11 cellular contexts compared by ENCODE assay signal in genomic region chr20:50799890-50800550, GRCh38. TPM values are rescaled to one million over a fixed set of nuclear protein-coding genes. Genes with fewer than 3 reads are reported as not detected.
DNase-seq lines count a peak whose midpoint lies in the region; ATAC-seq, FAIRE-seq and TF ChIP-seq lines count a peak whose summit lies in the region.
"Had no signal": no experiment of that assay in that cellular context is flagged by ENCODE, and none has a peak within 500 bp of the region (broad histone marks: within the 10 kb centered on the region; RNA-seq: fewer than 3 reads in every experiment).

No MANE protein-coding gene starts in this region.

- H3K9me3 Mint-ChIP-seq in chondrocyte (ENCODE audit: low read depth), result no peaks in the 10 kb centered on the region

- WGBS in HepG2 (ENCODE audit: low lambda C conversion rate), result 86% methylated on average over 8 of the region's 8 CpGs

- peaks cover 6% of the 10 kb centered on the region for H3K4me1 ChIP-seq in osteoblast (ENCODE audit: insufficient read depth, low read length)
- peaks cover 18% of the 10 kb centered on the region for H3K4me1 ChIP-seq in HepG2 (ENCODE audit: insufficient read depth, low read length)

- H3K36me3 ChIP-seq in osteoblast (ENCODE audit: insufficient read depth, low read length) (no peaks in the 10 kb centered on the region), HepG2 (replicated peaks in 1 of 2; ENCODE audit: control insufficient read depth in 1 of 2, insufficient read depth in 2 of 2, low read length in 2 of 2) (no peaks in the 10 kb centered on the region)

- TF ChIP-seq CTCF in GM13976 (IDR thresholded peaks at IDR 0.05; ENCODE audit: borderline replicate concordance, control extremely low read depth, extremely low read depth, insufficient read depth, missing control alignments) (no peak), chondrocyte (IDR thresholded peaks at IDR 0.05) (no peak), osteoblast (IDR thresholded peaks at IDR 0.05; ENCODE audit: extremely low read depth, low read depth, low read length) (no peak), HepG2 (CRISPR knock-in tag; IDR thresholded peaks at IDR 0.05) (no peak)

- peak; percentile 60 for DNase-seq in GM13976 (ENCODE audit: low spot score)
- peak; percentile 27 for DNase-seq in chondrocyte (ENCODE audit: low spot score)
- no peak for DNase-seq in osteoblast (ENCODE audit: insufficient read length, low spot score, missing footprints)
- no peak for DNase-seq in urothelium cell line (ENCODE audit: low spot score)
- DNase-seq in HepG2 (ENCODE audit: low spot score), result no peak
- DNase-seq: effector CD8-positive, alpha-beta T cell; NCI-H2029 had no signal

- peaks cover 3% of the 10 kb centered on the region for H3K79me2 ChIP-seq in osteoblast (ENCODE audit: insufficient read depth, low read length)
- no peaks in the 10 kb centered on the region for H3K79me2 ChIP-seq in HepG2 (ENCODE audit: insufficient read depth, low read length)

- no peak overlapping the region for H2AFZ ChIP-seq in osteoblast (ENCODE audit: low read length)
- no peak overlapping the region for H2AFZ ChIP-seq in HepG2 (ENCODE audit: low read length)
- H2AFZ ChIP-seq: hepatocyte had no signal

- no peak for TF ChIP-seq POLR2A in HepG2 (IDR thresholded peaks at IDR 0.05; ENCODE audit: insufficient read depth in 1 of 2, low read depth in 2 of 2, low read length in 2 of 2)

- H3K9ac ChIP-seq in HepG2 (ENCODE audit: insufficient read depth, low read depth, low read length), result no peak overlapping the region

- CTCF ChIA-PET in HepG2 (lab: Yijun Ruan, JAX; ENCODE audit: low intra/inter-chr PET ratio, low total read pairs), result no interaction called here

- intact Hi-C loops in HepG2 (cut with micrococcal nuclease; ENCODE audit: unreplicated experiment), result no loop called here

- H3K9me3 ChIP-seq in osteoblast (ENCODE audit: low read depth, low read length) (no peaks in the 10 kb centered on the region), HepG2 (ENCODE audit: low read length) (no peaks in the 10 kb centered on the region)

- in situ Hi-C loops in GM13976 (cut with MboI; ENCODE audit: low sequenced_read_pairs, unreplicated experiment) (loop anchor here (25.0 kb wide), 1 partner anchor 512 kb away; no protein-coding TSS in a partner anchor), HepG2 (cut with HindIII; ENCODE audit: extremely low pct_ligation_motif_present, low pct_unique_long_range_greater_than_20kb) (loop anchor here (10.0 to 25.0 kb wide), 2 partner anchors 135 to 512 kb away; partner anchors contain the start of gene ADNP)

- H3K27me3 Mint-ChIP-seq in chondrocyte (ENCODE audit: low read depth), result no peaks in the 10 kb centered on the region

- no peaks in the 10 kb centered on the region for H3K27me3 ChIP-seq in osteoblast (ENCODE audit: insufficient read depth, low read length)
- H3K27me3 ChIP-seq in HepG2 (ENCODE audit: control insufficient read depth in 1 of 2, insufficient read depth in 2 of 2, low read length in 2 of 2), result no peaks in the 10 kb centered on the region
- H3K27me3 ChIP-seq: hepatocyte had no signal

- FAIRE-seq in urothelium cell line (lab: Jason Lieb, UNC) (no peak), HepG2 (lab: Jason Lieb, UNC) (no peak)

- no TSS peak for BruUV-seq in HepG2 (replicated peaks; lab: Mats Ljungman, UMichigan)

- no peak overlapping the region for H3K4me3 Mint-ChIP-seq in chondrocyte (ENCODE audit: unreplicated experiment)

- H3K4me3 ChIP-seq in osteoblast (ENCODE audit: insufficient read depth, low read length) (no peak overlapping the region), HepG2 (replicated peaks in 1 of 3; ENCODE audit: insufficient read depth in 1 of 3, low read depth in 2 of 3, low read length in 3 of 3) (no peak overlapping the region)
- H3K4me3 ChIP-seq: hepatocyte had no signal

- no peaks in the 10 kb centered on the region for H3K36me3 Mint-ChIP-seq in chondrocyte (ENCODE audit: low read depth)

- H4K20me1 ChIP-seq in osteoblast (ENCODE audit: insufficient read depth, low read length), result no peaks in the 10 kb centered on the region
- H4K20me1 ChIP-seq in HepG2 (ENCODE audit: insufficient read depth, low read length), result no peaks in the 10 kb centered on the region

- POLR2A ChIA-PET in HepG2 (lab: Yijun Ruan, JAX), result no interaction called here

- ATAC-seq in GM19397 (IDR thresholded peaks at IDR 0.05; ENCODE audit: unreplicated experiment) (peak; percentile 42), HG03095 (IDR thresholded peaks at IDR 0.05; ENCODE audit: unreplicated experiment) (peak; percentile 50), GM21360 (IDR thresholded peaks at IDR 0.05; ENCODE audit: unreplicated experiment) (no peak), HepG2 (no peak)

- H3K4me2 ChIP-seq in osteoblast (ENCODE audit: insufficient read depth, low read length) (no peak overlapping the region), HepG2 (ENCODE audit: low read depth, low read length) (no peak overlapping the region)
- H3K4me2 ChIP-seq: hepatocyte had no signal

- H3K27ac ChIP-seq in osteoblast (ENCODE audit: low read depth, low read length), result no peak overlapping the region
- H3K27ac ChIP-seq in HepG2 (ENCODE audit: extremely low read length, insufficient read depth, low read length), result no peak overlapping the region
- H3K27ac ChIP-seq: hepatocyte had no signal

- H3K4me1 Mint-ChIP-seq in chondrocyte (ENCODE audit: low read depth), result peaks cover 5% of the 10 kb centered on the region

- H3K27ac Mint-ChIP-seq in chondrocyte (ENCODE audit: unreplicated experiment), result no peak overlapping the region

- TF ChIP-seq RAD21 in HepG2 (CRISPR knock-in tag; IDR thresholded peaks at IDR 0.05), result no peak

- no peak for TF ChIP-seq EP300 in HepG2 (IDR thresholded peaks at IDR 0.05; ENCODE audit: low read depth in 2 of 2, low read length in 2 of 2)
- TF ChIP-seq EP300 in HepG2 (CRISPR knock-in tag; IDR thresholded peaks at IDR 0.05; ENCODE audit: borderline replicate concordance), result no peak

TF ChIP-seq in HepG2, 621 proteins besides CTCF, POLR2A, EP300 and RAD21 (continues in another document):
- TF ChIP-seq ZNF292 (CRISPR knock-in tag; IDR thresholded peaks at IDR 0.05; ENCODE audit: borderline replicate concordance, low read depth) (no peak), ZNF776 (CRISPR knock-in tag; IDR thresholded peaks at IDR 0.05) (no peak), SCMH1 (CRISPR knock-in tag; IDR thresholded peaks at IDR 0.05; ENCODE audit: borderline replicate concordance) (no peak), ZNF609 (CRISPR knock-in tag; IDR thresholded peaks at IDR 0.05; ENCODE audit: borderline replicate concordance) (no peak), ZNF510 (CRISPR knock-in tag; IDR thresholded peaks at IDR 0.05; ENCODE audit: low read depth) (no peak)

RNA-seq across cellular contexts. Expression of gene BCAS4, which starts 5.2 kb away (rescaled TPM):
- total RNA-seq in chondrocyte, result 6.7 to 7.6 TPM (median 7.4 TPM) in 3 replicates
- total RNA-seq in osteoblast, result 2.4 and 2.9 TPM in 2 replicates
- total RNA-seq in HepG2 (2016; rRNA removed; fragmentation: Illumina TruSeq; extraction: Trizol), result 5.9 and 7.2 TPM in 2 replicates
- total RNA-seq in HepG2 (2016; cell fraction: cytosol; rRNA removed; fragmentation: Illumina TruSeq; extraction: Trizol; ENCODE audit: low read depth), result 3.6 and 4.1 TPM in 2 replicates
- total RNA-seq in HepG2 (2016; cell fraction: insoluble cytoplasmic fraction; rRNA removed; fragmentation: Illumina TruSeq; extraction: Trizol), result 7.0 and 8.2 TPM in 2 replicates
- 6.0 and 7.8 TPM in 2 replicates for total RNA-seq in HepG2 (2016; cell fraction: membrane; rRNA removed; fragmentation: Illumina TruSeq; extraction: Trizol)
- total RNA-seq in HepG2 (2016; cell fraction: nucleus; rRNA removed; fragmentation: Illumina TruSeq; extraction: Trizol), result 3.0 and 4.1 TPM in 2 replicates
- 7.9 and 8.0 TPM in 2 replicates for polyA plus RNA-seq in HepG2 (2011; rRNA removed)
- polyA plus RNA-seq in HepG2 (2011; cell fraction: cytosol; rRNA removed), result 6.7 and 10.5 TPM in 2 replicates
- polyA plus RNA-seq in HepG2 (2011; cell fraction: nucleus; rRNA removed), result 4.6 and 7.3 TPM in 2 replicates
- 3.8 and 5.2 TPM in 2 replicates for polyA plus RNA-seq in HepG2 (2012)
- 6.8 and 7.0 TPM in 2 replicates for polyA plus RNA-seq in HepG2 (2016; cell fraction: cytosol; fragmentation: Illumina TruSeq; extraction: Trizol; ENCODE audit: low read depth)
- polyA plus RNA-seq in HepG2 (2016; cell fraction: insoluble cytoplasmic fraction; fragmentation: Illumina TruSeq; extraction: Trizol; ENCODE audit: low read depth), result 6.9 and 7.1 TPM in 2 replicates
- 5.1 and 6.4 TPM in 2 replicates for polyA plus RNA-seq in HepG2 (2016; cell fraction: membrane; fragmentation: Illumina TruSeq; extraction: Trizol; ENCODE audit: low read depth)
- polyA plus RNA-seq in HepG2 (2016; cell fraction: nucleus; fragmentation: Illumina TruSeq; extraction: Trizol; ENCODE audit: insufficient read depth, low read depth), result 3.6 and 6.6 TPM in 2 replicates
- polyA minus RNA-seq in HepG2 (2011; rRNA and poly(A)+ RNA removed; ENCODE audit: low replicate concordance), result 0.07 and 10.0 TPM in 2 replicates
- 2.9 and 4.1 TPM in 2 replicates for polyA minus RNA-seq in HepG2 (2011; cell fraction: cytosol; rRNA and poly(A)+ RNA removed)
- polyA minus RNA-seq in HepG2 (2011; cell fraction: nucleus; rRNA and poly(A)+ RNA removed), result 2.9 and 4.1 TPM in 2 replicates

Comparison
In these comparisons a context has a peak if more than half of its experiments do, and no peak if none do; other contexts are left out.
1. DNase-seq: peak in GM13976 (single experiment) and chondrocyte (single experiment); none in osteoblast (single experiment), urothelium cell line (single experiment) and HepG2 (single experiment).
2. ATAC-seq: peak in GM19397 (single experiment) and HG03095 (single experiment); none in GM21360 (single experiment) and HepG2 (single experiment).